ENCODE assay signal across 13 cellular contexts in the genomic region with DNA sequence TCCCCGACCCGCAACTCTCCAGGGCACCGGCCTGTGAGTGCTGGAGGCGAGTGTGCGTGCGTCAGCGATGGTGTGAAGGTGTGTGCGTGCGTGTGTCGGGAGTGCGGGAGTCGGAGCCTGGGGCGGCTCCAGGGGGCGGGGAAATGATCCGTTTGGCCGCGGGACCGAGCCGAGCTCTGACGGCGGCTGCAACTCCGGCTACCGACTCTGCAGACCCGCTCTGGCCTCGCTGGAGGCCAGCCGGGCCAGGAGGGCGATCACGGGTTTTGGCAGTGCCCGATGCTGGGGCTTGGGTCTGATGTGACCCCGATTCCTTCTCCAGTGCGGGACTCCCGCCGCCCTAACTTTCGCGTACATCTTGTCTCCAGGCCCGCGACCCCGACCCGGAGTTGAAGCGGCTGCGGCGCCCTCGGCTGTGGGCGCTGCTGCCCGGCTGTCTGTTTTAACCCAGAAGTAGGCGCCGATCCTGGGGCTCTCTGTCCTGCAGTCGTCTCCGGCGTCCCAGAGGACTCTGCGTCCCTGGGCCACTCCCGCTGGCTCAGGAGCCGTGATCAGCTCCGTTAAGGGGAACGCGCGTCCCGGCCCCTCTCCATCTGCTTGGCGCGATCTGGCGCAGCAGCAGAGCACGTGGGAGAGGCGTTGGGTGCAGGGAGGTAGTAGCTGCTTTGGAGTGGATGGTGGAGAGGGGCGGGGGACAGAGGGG. TPM values are rescaled to one million over a fixed set of nuclear protein-coding genes. Genes with fewer than 3 reads are reported as not detected.
A peak's percentile ranks its signal among the peaks of the same experiment; 100 is the strongest.
DNase-seq lines count a peak whose midpoint lies in the region; ATAC-seq and TF ChIP-seq lines count a peak whose summit lies in the region.
"Had no signal": no experiment of that assay in that cellular context is flagged by ENCODE, and none has a peak within 500 bp of the region (broad histone marks: within the 10 kb centered on the region; RNA-seq: fewer than 3 reads in every experiment).

No MANE protein-coding gene starts in this region.

- H3K27ac Mint-ChIP-seq in glutamatergic neuron (ENCODE audit: unreplicated experiment) = peak overlapping the region; percentile 82
- no peak overlapping the region for H3K27ac Mint-ChIP-seq in progenitor cell of endocrine pancreas
- H3K27ac Mint-ChIP-seq: activated naive CD8-positive, alpha-beta T cell treated with anti-CD3 and anti-CD28 coated beads for 36 hours had no signal

- H3K36me3 Mint-ChIP-seq in glutamatergic neuron (ENCODE audit: unreplicated experiment) = peaks cover 3% of the 10 kb centered on the region
- H3K36me3 Mint-ChIP-seq in progenitor cell of endocrine pancreas (ENCODE audit: insufficient read depth) = no peaks in the 10 kb centered on the region
- H3K36me3 Mint-ChIP-seq: activated naive CD8-positive, alpha-beta T cell treated with anti-CD3 and anti-CD28 coated beads for 36 hours had no signal

- peaks cover 19% of the 10 kb centered on the region for H3K27me3 Mint-ChIP-seq in glutamatergic neuron (ENCODE audit: unreplicated experiment)
- peaks cover 75% of the 10 kb centered on the region for H3K27me3 Mint-ChIP-seq in progenitor cell of endocrine pancreas

- H3K4me3 Mint-ChIP-seq in glutamatergic neuron (ENCODE audit: unreplicated experiment) (peak overlapping the region; percentile 99), progenitor cell of endocrine pancreas (ENCODE audit: low read depth) (peak overlapping the region; percentile 64)
- H3K4me3 Mint-ChIP-seq: activated naive CD8-positive, alpha-beta T cell treated with anti-CD3 and anti-CD28 coated beads for 36 hours had no signal

- no peak for TF ChIP-seq CTCF in glutamatergic neuron (IDR thresholded peaks at IDR 0.05; ENCODE audit: partially characterized antibody, unreplicated experiment)
- TF ChIP-seq CTCF in progenitor cell of endocrine pancreas (IDR thresholded peaks at IDR 0.05; ENCODE audit: unreplicated experiment) = no peak

- in situ Hi-C loops in G401 (cut with HindIII; ENCODE audit: low sequenced_read_pairs) = no loop called here

- H3K4me1 Mint-ChIP-seq in glutamatergic neuron (ENCODE audit: low read depth, unreplicated experiment) (peaks cover 44% of the 10 kb centered on the region), progenitor cell of endocrine pancreas (ENCODE audit: low read depth) (peaks cover 3% of the 10 kb centered on the region)
- H3K4me1 Mint-ChIP-seq: activated naive CD8-positive, alpha-beta T cell treated with anti-CD3 and anti-CD28 coated beads for 36 hours had no signal

- no peak for ATAC-seq in GM19463 (IDR thresholded peaks at IDR 0.05; ENCODE audit: unreplicated experiment)
- no peak for ATAC-seq in GM18867 (IDR thresholded peaks at IDR 0.05; ENCODE audit: unreplicated experiment)
- ATAC-seq: activated CD4-positive, CD25-positive, alpha-beta regulatory T cell treated with anti-CD3 and anti-CD28 coated beads, Interleukin-2, amount 50 U/mL, for 24 hours had no signal

- DNase-seq in G401 (ENCODE audit: low spot score) = peak; percentile 63
- peak; percentile 26 for DNase-seq in NCI-H524 treated with DMSO at 0.1 percent for 48 hours (lab: John Stamatoyannopoulos, UW)
- DNase-seq in glutamatergic neuron = peak; percentile 72
- no peak for DNase-seq in progenitor cell of endocrine pancreas (ENCODE audit: low spot score, unreplicated experiment)
- no peak for DNase-seq in T1000 (lab: John Stamatoyannopoulos, UW)
- no peak for DNase-seq in NCI-H1092 (lab: John Stamatoyannopoulos, UW)
- DNase-seq: left cardiac atrium had no signal

- H3K9me3 Mint-ChIP-seq in glutamatergic neuron (ENCODE audit: unreplicated experiment) = peaks cover 19% of the 10 kb centered on the region
- no peaks in the 10 kb centered on the region for H3K9me3 Mint-ChIP-seq in progenitor cell of endocrine pancreas (ENCODE audit: low read depth)
- H3K9me3 Mint-ChIP-seq: activated naive CD8-positive, alpha-beta T cell treated with anti-CD3 and anti-CD28 coated beads for 36 hours had no signal

RNA-seq across cellular contexts. Expression of gene CHST8, which starts 1.2 kb away (rescaled TPM):
- not detected in 2 replicates for total RNA-seq in G401 (2014; rRNA removed; shearing (Covaris generic))
- total RNA-seq in glutamatergic neuron (ENCODE audit: unreplicated experiment) (235 TPM), progenitor cell of endocrine pancreas (3.0 and 3.4 TPM in 2 replicates)
- total RNA-seq: activated naive CD8-positive, alpha-beta T cell treated with anti-CD3 and anti-CD28 coated beads for 36 hours; OCI-LY7; renal cortical epithelial cell had no signal

Comparison
In these comparisons a context has a peak if more than half of its experiments do, and no peak if none do; other contexts are left out.
1. DNase-seq: peak in G401 (single experiment), NCI-H524 treated with DMSO at 0.1 percent for 48 hours (single experiment) and glutamatergic neuron (single experiment); none in progenitor cell of endocrine pancreas (single experiment), T1000 (single experiment) and NCI-H1092 (single experiment).
2. RNA of gene CHST8, which starts 1.2 kb away (total RNA-seq): 235 TPM in glutamatergic neuron (single experiment); 3.0 to 3.4 TPM in progenitor cell of endocrine pancreas and not detected in G401; every median in the first group is over 10 times any median in the second.